Comparison of ENCODE assay signal across 21 cellular contexts in the genomic region with DNA sequence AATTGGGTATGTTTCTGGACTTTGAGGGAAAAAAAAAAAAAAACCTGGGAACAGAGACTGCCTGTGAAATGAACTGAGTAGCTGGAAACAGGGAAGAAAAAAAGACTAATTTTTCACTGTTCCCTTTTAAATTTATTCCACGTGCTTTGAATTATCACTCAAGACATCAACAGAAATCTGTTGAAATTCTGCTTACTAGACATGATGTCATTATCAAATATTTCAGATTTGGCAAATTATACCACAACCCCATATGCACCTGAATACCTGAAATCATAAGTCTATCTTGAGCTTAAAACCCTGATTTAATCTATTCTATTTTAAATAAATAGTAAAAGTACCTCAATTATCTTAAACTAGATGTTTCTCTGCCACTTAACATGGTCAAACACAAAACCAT. TPM values are rescaled to one million over a fixed set of nuclear protein-coding genes. Genes with fewer than 3 reads are reported as not detected.
A peak's percentile ranks its signal among the peaks of the same experiment; 100 is the strongest.
DNase-seq lines count a peak whose midpoint lies in the region; ATAC-seq, FAIRE-seq and TF ChIP-seq lines count a peak whose summit lies in the region.
"Had no signal": no experiment of that assay in that cellular context is flagged by ENCODE, and none has a peak within 500 bp of the region (broad histone marks: within the 10 kb centered on the region; RNA-seq: fewer than 3 reads in every experiment).

No MANE protein-coding gene starts in this region.

- no peak for TF ChIP-seq POLR2A in endothelial cell of umbilical vein (IDR thresholded peaks at IDR 0.05; ENCODE audit: low read depth, low read length)

- no peak for TF ChIP-seq CTCF in GM23338 (conservative IDR thresholded peaks at IDR 0.05; ENCODE audit: low read depth in 2 of 2)
- no peak for TF ChIP-seq CTCF in Panc1 (IDR thresholded peaks at IDR 0.05)
- no peak for TF ChIP-seq CTCF in endothelial cell of umbilical vein (IDR thresholded peaks at IDR 0.05; ENCODE audit: extremely low read depth in 1 of 2, insufficient read depth in 1 of 2, low read depth in 1 of 2, low read length in 2 of 2)
- no peak for TF ChIP-seq CTCF in smooth muscle cell (IDR thresholded peaks at IDR 0.05; ENCODE audit: borderline replicate concordance, insufficient read depth, poor library complexity, severe bottlenecking)

- H3K9ac ChIP-seq in endothelial cell of umbilical vein (replicated peaks; ENCODE audit: extremely low read depth, insufficient read depth, low read length) (no peak overlapping the region), smooth muscle cell (ENCODE audit: low read depth) (peak overlapping the region; percentile 36)

- H3K4me2 ChIP-seq in GM23338 (peak overlapping the region; percentile 64), endothelial cell of umbilical vein (ENCODE audit: insufficient read depth, low read length) (peak overlapping the region; percentile 24), smooth muscle cell (peak overlapping the region; percentile 80)

- peaks cover 9% of the 10 kb centered on the region; the same call in 2 of the 3 replicates for H3K36me3 Mint-ChIP-seq in GM23338 (ENCODE audit: low read depth)
- peaks cover 7% of the 10 kb centered on the region for H3K36me3 Mint-ChIP-seq in activated CD4-positive, alpha-beta memory T cell treated with anti-CD3 and anti-CD28 coated beads for 36 hours
- H3K36me3 Mint-ChIP-seq: WTC11 had no signal

- H3K4me1 ChIP-seq in GM23338 (ENCODE audit: insufficient read depth) (peaks cover 66% of the 10 kb centered on the region), Panc1 (ENCODE audit: control insufficient read depth, insufficient read depth, low read length) (peaks cover 56% of the 10 kb centered on the region), endothelial cell of umbilical vein (ENCODE audit: control insufficient read depth, extremely low read depth, insufficient read depth, low read length) (peaks cover 16% of the 10 kb centered on the region), smooth muscle cell (ENCODE audit: low read depth) (peaks cover 34% of the 10 kb centered on the region)

- intact Hi-C loops in Panc1 (cut with micrococcal nuclease; ENCODE audit: unreplicated experiment) (no loop called here), endothelial cell of umbilical vein (cut with micrococcal nuclease) (no loop called here)
- intact Hi-C loops in activated CD4-positive, alpha-beta memory T cell treated with anti-CD3 and anti-CD28 coated beads for 36 hours (cut with micrococcal nuclease) = no loop called here

- FAIRE-seq in endothelial cell of umbilical vein (lab: Jason Lieb, UNC) = no peak

- BruUV-seq in Panc1 (replicated peaks; lab: Mats Ljungman, UMichigan) (no TSS peak), endothelial cell of umbilical vein (replicated peaks; lab: Mats Ljungman, UMichigan) (no TSS peak)

- H4K20me1 ChIP-seq in GM23338 (replicated peaks; ENCODE audit: insufficient read depth) (no peaks in the 10 kb centered on the region), endothelial cell of umbilical vein (replicated peaks; ENCODE audit: control insufficient read depth, extremely low read depth, insufficient read depth, low read length) (peaks cover 2% of the 10 kb centered on the region), smooth muscle cell (ENCODE audit: low read depth) (peaks cover 21% of the 10 kb centered on the region)

- H3K27me3 ChIP-seq in GM23338 (ENCODE audit: insufficient read depth) (no peaks in the 10 kb centered on the region), Panc1 (ENCODE audit: control insufficient read depth, insufficient read depth, low read length) (no peaks in the 10 kb centered on the region), endothelial cell of umbilical vein (ENCODE audit: control insufficient read depth in 2 of 2, insufficient read depth in 2 of 2, low read length in 2 of 2) (no peaks in the 10 kb centered on the region), smooth muscle cell (ENCODE audit: low read depth) (no peaks in the 10 kb centered on the region), H7 (ENCODE audit: control insufficient read depth, insufficient read depth, low read length) (no peaks in the 10 kb centered on the region)
- H3K27me3 ChIP-seq: tibial nerve had no signal

- no peak overlapping the region for H3K4me3 ChIP-seq in GM23338
- no peak overlapping the region for H3K4me3 ChIP-seq in Panc1 (ENCODE audit: low read depth in 2 of 2, low read length in 2 of 2)
- no peak overlapping the region for H3K4me3 ChIP-seq in endothelial cell of umbilical vein (replicated peaks in 1 of 3; ENCODE audit: insufficient read depth in 1 of 3, low read depth in 1 of 3, low read length in 3 of 3)
- peak overlapping the region; percentile 14 for H3K4me3 ChIP-seq in smooth muscle cell
- no peak overlapping the region for H3K4me3 ChIP-seq in H7 (ENCODE audit: insufficient read depth, low read depth, low read length)
- H3K4me3 ChIP-seq: PC-9, tibial nerve had no signal

- dilution Hi-C loops in endothelial cell of umbilical vein (cut with MboI; ENCODE audit: extremely low pct_ligation_motif_present, low sequenced_read_pairs) = no loop called here

- H3K9me1 ChIP-seq in endothelial cell of umbilical vein (replicated peaks; ENCODE audit: control insufficient read depth, extremely low read depth, insufficient read depth, low read length) = no peaks in the 10 kb centered on the region

- H3K27me3 Mint-ChIP-seq in GM23338 (ENCODE audit: insufficient read depth, low read depth, poor library complexity) = peaks cover 2% of the 10 kb centered on the region
- H3K27me3 Mint-ChIP-seq in activated CD4-positive, alpha-beta memory T cell treated with anti-CD3 and anti-CD28 coated beads for 36 hours = no peaks in the 10 kb centered on the region
- H3K27me3 Mint-ChIP-seq: activated CD8-positive, alpha-beta T cell treated with anti-CD3 and anti-CD28 coated beads for 36 hours; B cell had no signal

- H3K36me3 ChIP-seq in GM23338 (ENCODE audit: insufficient read depth) (no peaks in the 10 kb centered on the region), Panc1 (ENCODE audit: control insufficient read depth, insufficient read depth, low read length) (no peaks in the 10 kb centered on the region), endothelial cell of umbilical vein (ENCODE audit: control insufficient read depth in 2 of 2, extremely low read depth in 1 of 2, insufficient read depth in 2 of 2, low read length in 2 of 2) (no peaks in the 10 kb centered on the region), smooth muscle cell (ENCODE audit: low read depth) (peaks cover 2% of the 10 kb centered on the region), H7 (replicated peaks; ENCODE audit: control insufficient read depth, insufficient read depth, low read length) (no peaks in the 10 kb centered on the region)

- no peak overlapping the region for H3K27ac Mint-ChIP-seq in GM23338
- H3K27ac Mint-ChIP-seq in activated CD4-positive, alpha-beta memory T cell treated with anti-CD3 and anti-CD28 coated beads for 36 hours = no peak overlapping the region

- no peak overlapping the region for H2AFZ ChIP-seq in GM23338
- no peak overlapping the region for H2AFZ ChIP-seq in endothelial cell of umbilical vein (ENCODE audit: low read depth, low read length)
- H2AFZ ChIP-seq in smooth muscle cell (ENCODE audit: low read depth) = no peak overlapping the region
- H2AFZ ChIP-seq: PC-9 had no signal

- in situ Hi-C loops in Panc1 (cut with HindIII; ENCODE audit: low pct_unique_long_range_greater_than_20kb, low sequenced_read_pairs) = no loop called here

- POLR2A ChIA-PET in Panc1 (lab: Charles Lee) = interaction anchor here (0.6 kb wide), 1 partner anchor 22 kb away, joined by 3 read pairs; no protein-coding TSS in a partner anchor
- POLR2A ChIA-PET in endothelial cell of umbilical vein (lab: Charles Lee) = no interaction called here
- POLR2A ChIA-PET in activated CD4-positive, alpha-beta memory T cell treated with anti-CD3 and anti-CD28 coated beads for 36 hours (lab: Charles Lee) = interaction anchor here (0.7 kb wide), 1 partner anchor 52 kb away, joined by 8 read pairs; no protein-coding TSS in a partner anchor

- H3F3A ChIP-seq in GM23338 (replicated peaks; ENCODE audit: low read depth) (peaks cover 6% of the 10 kb centered on the region; the same call in 1 of the 2 replicates), smooth muscle cell (ENCODE audit: low read depth) (peaks cover 17% of the 10 kb centered on the region)

- peaks cover 4% of the 10 kb centered on the region; the same call in 1 of the 3 replicates for H3K9me3 Mint-ChIP-seq in GM23338
- H3K9me3 Mint-ChIP-seq in activated CD4-positive, alpha-beta memory T cell treated with anti-CD3 and anti-CD28 coated beads for 36 hours = peaks cover 13% of the 10 kb centered on the region

- CTCF ChIA-PET in Panc1 (lab: Charles Lee) (interaction anchor here (0.7 kb wide), 1 partner anchor 18 kb away, joined by 5 read pairs; no protein-coding TSS in a partner anchor), endothelial cell of umbilical vein (lab: Charles Lee) (interaction anchor here (1.0 to 1.8 kb wide), 4 partner anchors 114 to 359 kb away, joined by 3 to 4 read pairs (median 3); no protein-coding TSS in a partner anchor)
- CTCF ChIA-PET in activated CD4-positive, alpha-beta memory T cell treated with anti-CD3 and anti-CD28 coated beads for 36 hours (lab: Charles Lee) = interaction anchor here (0.6 to 1.7 kb wide), 4 partner anchors 57 to 204 kb away, joined by 3 to 11 read pairs (median 4); no protein-coding TSS in a partner anchor

- peaks cover 57% of the 10 kb centered on the region for H3K4me1 Mint-ChIP-seq in GM23338
- H3K4me1 Mint-ChIP-seq in activated CD4-positive, alpha-beta memory T cell treated with anti-CD3 and anti-CD28 coated beads for 36 hours (ENCODE audit: low read depth) = peaks cover 67% of the 10 kb centered on the region

- no peak for DNase-seq in GM23338 (ENCODE audit: low spot score)
- no peak for DNase-seq in Panc1 (ENCODE audit: low read depth, low spot score)
- no peak for DNase-seq in endothelial cell of umbilical vein (ENCODE audit: low read depth, low spot score)
- no peak for DNase-seq in smooth muscle cell (lab: John Stamatoyannopoulos, UW; ENCODE audit: unreplicated experiment)
- no peak for DNase-seq in hippocampal formation (lab: John Stamatoyannopoulos, UW)
- DNase-seq in H7 = no peak
- DNase-seq in activated CD4-positive, alpha-beta memory T cell treated with anti-CD3 and anti-CD28 coated beads for 36 hours = no peak
- DNase-seq in DMS153 (lab: John Stamatoyannopoulos, UW) = no peak
- DNase-seq: activated CD8-positive, alpha-beta T cell treated with anti-CD3 and anti-CD28 coated beads for 36 hours; activated naive CD4-positive, alpha-beta T cell; Calu3; cerebellar nuclear complex; effector CD4-positive, alpha-beta T cell; NCI-H187; NCI-H82; PC-9; stimulated activated CD4-positive, alpha-beta T cell treated with anti-CD3 and anti-CD28 coated beads, Interleukin-2, amount 100 ng/mL, for 24 hours had no signal

- ATAC-seq in GM23338 (no peak), Panc1 (no peak)
- ATAC-seq: esophagus mucosa, WTC11 had no signal

- H3K9me3 ChIP-seq in Panc1 (ENCODE audit: control insufficient read depth, insufficient read depth, low read depth, low read length) (peaks cover 4% of the 10 kb centered on the region; the same call in 1 of the 2 replicates), endothelial cell of umbilical vein (replicated peaks; ENCODE audit: control insufficient read depth, insufficient read depth, low read length) (no peaks in the 10 kb centered on the region), smooth muscle cell (replicated peaks; ENCODE audit: low read depth) (no peaks in the 10 kb centered on the region)

- peaks cover 85% of the 10 kb centered on the region for H3K79me2 ChIP-seq in GM23338 (replicated peaks; ENCODE audit: insufficient read depth)
- peaks cover 91% of the 10 kb centered on the region for H3K79me2 ChIP-seq in endothelial cell of umbilical vein (ENCODE audit: control insufficient read depth, insufficient read depth, low read length)
- H3K79me2 ChIP-seq in smooth muscle cell (ENCODE audit: low read depth) = peaks cover 88% of the 10 kb centered on the region

- no peaks in the 10 kb centered on the region for H3K9me2 ChIP-seq in GM23338 (ENCODE audit: insufficient read depth)

- H3K27ac ChIP-seq in GM23338 (ENCODE audit: low read depth) = peak overlapping the region; percentile 95
- H3K27ac ChIP-seq in Panc1 (ENCODE audit: low read length) = peak overlapping the region; percentile 62; the same call in 1 of the 2 replicates
- H3K27ac ChIP-seq in endothelial cell of umbilical vein (ENCODE audit: insufficient read depth, low read depth, low read length) = no peak overlapping the region
- peak overlapping the region; percentile 88 for H3K27ac ChIP-seq in smooth muscle cell (ENCODE audit: low read depth)

- no peak overlapping the region for H3K4me3 Mint-ChIP-seq in GM23338
- no peak overlapping the region for H3K4me3 Mint-ChIP-seq in activated CD4-positive, alpha-beta memory T cell treated with anti-CD3 and anti-CD28 coated beads for 36 hours
- H3K4me3 Mint-ChIP-seq: B cell had no signal

- 82% methylated on average over 1 of the region's 1 CpG for WGBS in smooth muscle cell (ENCODE audit: low lambda C conversion rate)

RNA-seq across cellular contexts. Expression of a gene that starts 5.0 kb away (rescaled TPM):
- 29.5 and 31.9 TPM in 2 replicates for total RNA-seq in GM23338 (2014; rRNA removed; shearing (Covaris generic))
- polyA plus RNA-seq in GM23338 (2016; fragmentation: Nextera tagmentation; extraction: Ambion mirVana) = 47.2 and 48.7 TPM in 2 replicates
- total RNA-seq in Panc1 (2021; ENCODE audit: unreplicated experiment) = 135 TPM
- polyA plus RNA-seq in Panc1 (2012; ENCODE audit: insufficient read length) = 42.3 TPM
- 48.3 and 56.6 TPM in 2 replicates for total RNA-seq in endothelial cell of umbilical vein
- 10.6 and 12.3 TPM in 2 replicates for polyA plus RNA-seq in endothelial cell of umbilical vein
- 18.7 and 19.0 TPM in 2 replicates for polyA plus RNA-seq in endothelial cell of umbilical vein (2011; cell fraction: cytosol; rRNA removed)
- polyA plus RNA-seq in endothelial cell of umbilical vein (2011; cell fraction: nucleus; rRNA removed) = 8.5 and 10.6 TPM in 2 replicates
- polyA plus RNA-seq in endothelial cell of umbilical vein (2012) = 22.5 and 25.9 TPM in 2 replicates
- 12.8 and 13.7 TPM in 2 replicates for polyA minus RNA-seq in endothelial cell of umbilical vein
- polyA minus RNA-seq in endothelial cell of umbilical vein (2011; cell fraction: cytosol; rRNA and poly(A)+ RNA removed) = 7.6 TPM
- polyA minus RNA-seq in endothelial cell of umbilical vein (2011; cell fraction: nucleus; rRNA and poly(A)+ RNA removed) = 7.2 and 10.0 TPM in 2 replicates
- total RNA-seq in smooth muscle cell = 77.2 and 80.4 TPM in 2 replicates
- polyA plus RNA-seq in smooth muscle cell = 38.8 and 42.3 TPM in 2 replicates
- total RNA-seq in H7 (2014; rRNA removed; shearing (Covaris generic)) = 16.1 and 24.5 TPM in 2 replicates
- 10 to 100 TPM; 19.5 to 20.7 TPM for total RNA-seq in activated CD4-positive, alpha-beta memory T cell treated with anti-CD3 and anti-CD28 coated beads for 36 hours

RNA-seq across cellular contexts. Expression of a gene that starts 50.4 kb away (rescaled TPM):
- total RNA-seq in GM23338 (2014; rRNA removed; shearing (Covaris generic)) = 405 and 435 TPM in 2 replicates
- polyA plus RNA-seq in GM23338 (2016; fragmentation: Nextera tagmentation; extraction: Ambion mirVana) = 272 and 333 TPM in 2 replicates
- total RNA-seq in Panc1 (2021; ENCODE audit: unreplicated experiment) = 88.3 TPM
- polyA plus RNA-seq in Panc1 (2012; ENCODE audit: insufficient read length) = 28.9 TPM
- 93.3 and 97.1 TPM in 2 replicates for total RNA-seq in endothelial cell of umbilical vein
- 23.9 and 32.1 TPM in 2 replicates for polyA plus RNA-seq in endothelial cell of umbilical vein
- 20.4 and 23.2 TPM in 2 replicates for polyA plus RNA-seq in endothelial cell of umbilical vein (2011; cell fraction: cytosol; rRNA removed)
- 175 and 198 TPM in 2 replicates for polyA plus RNA-seq in endothelial cell of umbilical vein (2011; cell fraction: nucleus; rRNA removed)
- polyA plus RNA-seq in endothelial cell of umbilical vein (2012) = 45.5 and 51.5 TPM in 2 replicates
- polyA minus RNA-seq in endothelial cell of umbilical vein = 237 and 240 TPM in 2 replicates
- 19.2 TPM for polyA minus RNA-seq in endothelial cell of umbilical vein (2011; cell fraction: cytosol; rRNA and poly(A)+ RNA removed)
- polyA minus RNA-seq in endothelial cell of umbilical vein (2011; cell fraction: nucleus; rRNA and poly(A)+ RNA removed) = 547 and 808 TPM in 2 replicates
- 132 and 173 TPM in 2 replicates for total RNA-seq in smooth muscle cell
- 28.5 and 52.5 TPM in 2 replicates for polyA plus RNA-seq in smooth muscle cell
- total RNA-seq in H7 (2014; rRNA removed; shearing (Covaris generic)) = 108 and 180 TPM in 2 replicates
- total RNA-seq in activated CD4-positive, alpha-beta memory T cell treated with anti-CD3 and anti-CD28 coated beads for 36 hours = 10 to 100 TPM; 42.6 to 47.3 TPM

Comparison
In these comparisons a context has a peak if more than half of its experiments do, and no peak if none do; other contexts are left out.
1. H3K4me2 ChIP-seq: peak in every context shown above with its lines; median percentile 80 in smooth muscle cell; 64 in GM23338; 24 in endothelial cell of umbilical vein.